Comparison of ENCODE assay signal across 10 cellular contexts in the genomic region with DNA sequence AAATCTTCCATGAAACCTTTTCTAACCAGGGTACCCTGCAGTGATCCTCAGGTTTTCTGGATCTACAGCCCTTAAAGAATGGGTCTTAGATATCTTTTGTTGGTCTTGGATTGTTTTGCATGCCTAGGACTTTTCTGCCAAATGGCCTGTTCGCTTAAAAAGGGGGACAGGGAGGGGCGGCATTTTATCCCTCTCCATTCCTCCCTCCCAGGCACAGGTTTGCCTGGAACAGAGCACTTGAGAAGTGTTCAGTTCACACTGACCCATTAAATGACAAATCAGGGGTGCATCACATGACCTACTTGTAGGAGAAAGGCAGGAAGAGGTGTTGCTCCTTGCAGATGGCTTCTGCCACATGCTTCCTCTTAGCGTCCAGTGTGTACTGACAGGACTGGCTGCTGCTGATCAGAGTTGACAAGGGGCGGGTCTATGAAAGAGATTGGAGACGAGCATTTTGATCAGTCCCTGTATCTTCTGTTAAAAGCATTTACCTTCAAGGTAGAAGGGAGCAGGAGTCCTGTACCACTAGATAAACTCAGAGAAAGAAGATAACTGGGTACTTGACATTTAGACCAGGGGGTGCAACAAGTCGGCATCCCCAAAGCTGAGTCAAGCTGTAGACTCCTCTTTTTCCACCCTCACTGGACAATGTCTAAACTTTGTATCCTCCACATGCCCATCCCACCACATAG. TPM values are rescaled to one million over a fixed set of nuclear protein-coding genes. Genes with fewer than 3 reads are reported as not detected.
"Had no signal": no experiment of that assay in that cellular context is flagged by ENCODE, and none has a peak within 500 bp of the region (broad histone marks: within the 10 kb centered on the region; RNA-seq: fewer than 3 reads in every experiment).

No MANE protein-coding gene starts in this region.

- H3K4me3 Mint-ChIP-seq: HFFc6, IgD-negative memory B cell had no signal

- H3K4me1 Mint-ChIP-seq: IgD-negative memory B cell had no signal

- H3K36me3 ChIP-seq: HAP-1 had no signal

- H3K27ac ChIP-seq: GM23248, HL-60 had no signal

- H3K9me3 ChIP-seq: HAP-1 had no signal

- ATAC-seq: HCT116 had no signal

- H3K36me3 Mint-ChIP-seq: IgD-negative memory B cell had no signal

- DNase-seq: GM23248, GOT3, H7, HFFc6, KG1 had no signal

- H3K27ac Mint-ChIP-seq: HFFc6, IgD-negative memory B cell had no signal

- H3K4me3 ChIP-seq: GM23248, HAP-1 had no signal

RNA-seq across cellular contexts. Expression of a gene that starts 8.4 kb away (rescaled TPM):
- total RNA-seq: GM23248, H4, HFFc6 had no signal
